ENCODE assay signal across 1 cellular context in the genomic region with DNA sequence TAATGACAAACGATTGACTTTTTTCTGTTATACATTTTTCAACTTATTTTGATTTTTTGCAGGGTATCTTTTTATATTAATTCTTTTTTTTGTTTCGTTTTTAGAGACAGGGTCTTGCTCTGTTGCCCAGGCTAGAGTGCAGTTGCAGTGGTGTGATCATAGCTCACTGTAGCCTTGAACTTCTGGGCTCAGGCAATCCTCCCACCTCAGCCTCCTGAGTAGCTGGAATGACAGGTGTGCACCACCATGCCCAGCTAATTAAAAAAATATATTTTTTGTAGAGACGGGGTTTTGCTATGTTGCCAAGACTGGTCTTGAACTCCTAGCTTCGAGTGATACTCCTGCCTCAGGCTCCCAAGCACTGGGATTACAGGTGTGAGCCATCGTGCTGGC.
A peak's percentile ranks its signal among the peaks of the same experiment; 100 is the strongest.
TF ChIP-seq lines count a peak whose summit lies in the region.

No MANE protein-coding gene starts in this region.

TF ChIP-seq in HepG2, 621 proteins besides CTCF, POLR2A, EP300 and RAD21 (continued from another document):
- TF ChIP-seq RXRA (CRISPR knock-in tag; IDR thresholded peaks at IDR 0.05) (0 out of 2 replicates have a peak, but pooled peaks have one; percentile 7), FIP1L1 (IDR thresholded peaks at IDR 0.05; ENCODE audit: borderline replicate concordance, insufficient read depth, low read depth, low read length) (no peak), NFE2L2 (IDR thresholded peaks at IDR 0.05; ENCODE audit: low read length) (no peak), TBX2 (CRISPR knock-in tag; IDR thresholded peaks at IDR 0.05; ENCODE audit: borderline replicate concordance) (no peak), ZNF468 (CRISPR knock-in tag; IDR thresholded peaks at IDR 0.05) (no peak), CENPT (CRISPR knock-in tag; IDR thresholded peaks at IDR 0.05; ENCODE audit: low read depth) (no peak), SRF (IDR thresholded peaks at IDR 0.05; ENCODE audit: low read depth, low read length) (no peak), ZNF770 (CRISPR knock-in tag; IDR thresholded peaks at IDR 0.05) (peak; percentile 60; the same call in 1 of the 2 replicates), ZBTB20 (CRISPR knock-in tag; IDR thresholded peaks at IDR 0.05; ENCODE audit: borderline replicate concordance, low read depth) (no peak), ZNF343 (CRISPR knock-in tag; IDR thresholded peaks at IDR 0.05) (no peak), ZMYM3 (CRISPR knock-in tag; IDR thresholded peaks at IDR 0.05) (peak; percentile 67), ZNF562 (CRISPR knock-in tag; IDR thresholded peaks at IDR 0.05; ENCODE audit: borderline replicate concordance) (no peak), MBD4 (IDR thresholded peaks at IDR 0.05; ENCODE audit: borderline replicate concordance, low read length) (peak; percentile 25; the same call in 1 of the 2 replicates), ZNF549 (CRISPR knock-in tag; IDR thresholded peaks at IDR 0.05) (no peak), RBAK (CRISPR knock-in tag; IDR thresholded peaks at IDR 0.05) (no peak), STAG1 (CRISPR knock-in tag; IDR thresholded peaks at IDR 0.05) (no peak), ZNF121 (CRISPR knock-in tag; IDR thresholded peaks at IDR 0.05) (peak; percentile 98), ZNF460 (CRISPR knock-in tag; IDR thresholded peaks at IDR 0.05; ENCODE audit: borderline replicate concordance) (peak; percentile 76), ZEB1 (IDR thresholded peaks at IDR 0.05; ENCODE audit: insufficient replicate concordance, low read depth) (peak; percentile 3), KDM6A (CRISPR knock-in tag; IDR thresholded peaks at IDR 0.05; ENCODE audit: low read depth) (no peak), SPEN (CRISPR knock-in tag; IDR thresholded peaks at IDR 0.05; ENCODE audit: low read depth) (no peak), NR0B2 (CRISPR knock-in tag; IDR thresholded peaks at IDR 0.05) (no peak), ZFP36L1 (CRISPR knock-in tag; IDR thresholded peaks at IDR 0.05) (0 out of 2 replicates have a peak, but pooled peaks have one; percentile 4)
- TF ChIP-seq, protein P1, sequence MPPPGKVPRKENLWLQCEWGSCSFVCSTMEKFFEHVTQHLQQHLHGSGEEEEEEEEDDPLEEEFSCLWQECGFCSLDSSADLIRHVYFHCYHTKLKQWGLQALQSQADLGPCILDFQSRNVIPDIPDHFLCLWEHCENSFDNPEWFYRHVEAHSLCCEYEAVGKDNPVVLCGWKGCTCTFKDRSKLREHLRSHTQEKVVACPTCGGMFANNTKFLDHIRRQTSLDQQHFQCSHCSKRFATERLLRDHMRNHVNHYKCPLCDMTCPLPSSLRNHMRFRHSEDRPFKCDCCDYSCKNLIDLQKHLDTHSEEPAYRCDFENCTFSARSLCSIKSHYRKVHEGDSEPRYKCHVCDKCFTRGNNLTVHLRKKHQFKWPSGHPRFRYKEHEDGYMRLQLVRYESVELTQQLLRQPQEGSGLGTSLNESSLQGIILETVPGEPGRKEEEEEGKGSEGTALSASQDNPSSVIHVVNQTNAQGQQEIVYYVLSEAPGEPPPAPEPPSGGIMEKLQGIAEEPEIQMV (CRISPR knock-in tag; IDR thresholded peaks at IDR 0.05; ENCODE audit: low read depth), result no peak
- TF ChIP-seq, protein P2, sequence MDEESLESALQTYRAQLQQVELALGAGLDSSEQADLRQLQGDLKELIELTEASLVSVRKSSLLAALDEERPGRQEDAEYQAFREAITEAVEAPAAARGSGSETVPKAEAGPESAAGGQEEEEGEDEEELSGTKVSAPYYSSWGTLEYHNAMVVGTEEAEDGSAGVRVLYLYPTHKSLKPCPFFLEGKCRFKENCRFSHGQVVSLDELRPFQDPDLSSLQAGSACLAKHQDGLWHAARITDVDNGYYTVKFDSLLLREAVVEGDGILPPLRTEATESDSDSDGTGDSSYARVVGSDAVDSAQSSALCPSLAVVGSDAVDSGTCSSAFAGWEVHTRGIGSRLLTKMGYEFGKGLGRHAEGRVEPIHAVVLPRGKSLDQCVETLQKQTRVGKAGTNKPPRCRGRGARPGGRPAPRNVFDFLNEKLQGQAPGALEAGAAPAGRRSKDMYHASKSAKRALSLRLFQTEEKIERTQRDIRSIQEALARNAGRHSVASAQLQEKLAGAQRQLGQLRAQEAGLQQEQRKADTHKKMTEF (CRISPR knock-in tag; IDR thresholded peaks at IDR 0.05), result 0 out of 2 replicates have a peak, but pooled peaks have one; percentile 12
- TF ChIP-seq, protein P3, sequence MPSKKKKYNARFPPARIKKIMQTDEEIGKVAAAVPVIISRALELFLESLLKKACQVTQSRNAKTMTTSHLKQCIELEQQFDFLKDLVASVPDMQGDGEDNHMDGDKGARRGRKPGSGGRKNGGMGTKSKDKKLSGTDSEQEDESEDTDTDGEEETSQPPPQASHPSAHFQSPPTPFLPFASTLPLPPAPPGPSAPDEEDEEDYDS (CRISPR knock-in tag; IDR thresholded peaks at IDR 0.05), result no peak
- TF ChIP-seq, protein P4, sequence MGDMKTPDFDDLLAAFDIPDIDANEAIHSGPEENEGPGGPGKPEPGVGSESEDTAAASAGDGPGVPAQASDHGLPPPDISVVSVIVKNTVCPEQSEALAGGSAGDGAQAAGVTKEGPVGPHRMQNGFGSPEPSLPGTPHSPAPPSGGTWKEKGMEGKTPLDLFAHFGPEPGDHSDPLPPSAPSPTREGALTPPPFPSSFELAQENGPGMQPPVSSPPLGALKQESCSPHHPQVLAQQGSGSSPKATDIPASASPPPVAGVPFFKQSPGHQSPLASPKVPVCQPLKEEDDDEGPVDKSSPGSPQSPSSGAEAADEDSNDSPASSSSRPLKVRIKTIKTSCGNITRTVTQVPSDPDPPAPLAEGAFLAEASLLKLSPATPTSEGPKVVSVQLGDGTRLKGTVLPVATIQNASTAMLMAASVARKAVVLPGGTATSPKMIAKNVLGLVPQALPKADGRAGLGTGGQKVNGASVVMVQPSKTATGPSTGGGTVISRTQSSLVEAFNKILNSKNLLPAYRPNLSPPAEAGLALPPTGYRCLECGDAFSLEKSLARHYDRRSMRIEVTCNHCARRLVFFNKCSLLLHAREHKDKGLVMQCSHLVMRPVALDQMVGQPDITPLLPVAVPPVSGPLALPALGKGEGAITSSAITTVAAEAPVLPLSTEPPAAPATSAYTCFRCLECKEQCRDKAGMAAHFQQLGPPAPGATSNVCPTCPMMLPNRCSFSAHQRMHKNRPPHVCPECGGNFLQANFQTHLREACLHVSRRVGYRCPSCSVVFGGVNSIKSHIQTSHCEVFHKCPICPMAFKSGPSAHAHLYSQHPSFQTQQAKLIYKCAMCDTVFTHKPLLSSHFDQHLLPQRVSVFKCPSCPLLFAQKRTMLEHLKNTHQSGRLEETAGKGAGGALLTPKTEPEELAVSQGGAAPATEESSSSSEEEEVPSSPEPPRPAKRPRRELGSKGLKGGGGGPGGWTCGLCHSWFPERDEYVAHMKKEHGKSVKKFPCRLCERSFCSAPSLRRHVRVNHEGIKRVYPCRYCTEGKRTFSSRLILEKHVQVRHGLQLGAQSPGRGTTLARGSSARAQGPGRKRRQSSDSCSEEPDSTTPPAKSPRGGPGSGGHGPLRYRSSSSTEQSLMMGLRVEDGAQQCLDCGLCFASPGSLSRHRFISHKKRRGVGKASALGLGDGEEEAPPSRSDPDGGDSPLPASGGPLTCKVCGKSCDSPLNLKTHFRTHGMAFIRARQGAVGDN (CRISPR knock-in tag; IDR thresholded peaks at IDR 0.05), result no peak
- TF ChIP-seq, protein P5, sequence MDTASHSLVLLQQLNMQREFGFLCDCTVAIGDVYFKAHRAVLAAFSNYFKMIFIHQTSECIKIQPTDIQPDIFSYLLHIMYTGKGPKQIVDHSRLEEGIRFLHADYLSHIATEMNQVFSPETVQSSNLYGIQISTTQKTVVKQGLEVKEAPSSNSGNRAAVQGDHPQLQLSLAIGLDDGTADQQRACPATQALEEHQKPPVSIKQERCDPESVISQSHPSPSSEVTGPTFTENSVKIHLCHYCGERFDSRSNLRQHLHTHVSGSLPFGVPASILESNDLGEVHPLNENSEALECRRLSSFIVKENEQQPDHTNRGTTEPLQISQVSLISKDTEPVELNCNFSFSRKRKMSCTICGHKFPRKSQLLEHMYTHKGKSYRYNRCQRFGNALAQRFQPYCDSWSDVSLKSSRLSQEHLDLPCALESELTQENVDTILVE (CRISPR knock-in tag; IDR thresholded peaks at IDR 0.05), result no peak
